18 cellular contexts compared by ENCODE assay signal in genomic region chr10:69377191-69377590, GRCh38. TPM values are rescaled to one million over a fixed set of nuclear protein-coding genes. Genes with fewer than 3 reads are reported as not detected.
DNase-seq lines count a peak whose midpoint lies in the region; ATAC-seq and TF ChIP-seq lines count a peak whose summit lies in the region.
"Had no signal": no experiment of that assay in that cellular context is flagged by ENCODE, and none has a peak within 500 bp of the region (broad histone marks: within the 10 kb centered on the region; RNA-seq: fewer than 3 reads in every experiment).

No MANE protein-coding gene starts in this region.

- H2AFZ ChIP-seq in H9 (ENCODE audit: low read length) = no peak overlapping the region

- H3K27me3 ChIP-seq in H9 (ENCODE audit: insufficient read depth, low read length) (no peaks in the 10 kb centered on the region), ascending aorta (no peaks in the 10 kb centered on the region), stomach smooth muscle (ENCODE audit: control insufficient read depth in 1 of 2, insufficient read depth in 2 of 2, low read length in 2 of 2) (no peaks in the 10 kb centered on the region)
- H3K27me3 ChIP-seq: neutrophil had no signal

- H3K4me3 ChIP-seq in ascending aorta (no peak overlapping the region), stomach smooth muscle (ENCODE audit: low read length in 2 of 2) (no peak overlapping the region)

- H2BK5ac ChIP-seq in H9 (ENCODE audit: insufficient read length, low read length) = no peak overlapping the region

- H3K14ac ChIP-seq in H9 (ENCODE audit: insufficient read depth, low read length) = no peak overlapping the region

- H3K36me3 Mint-ChIP-seq in H9 (ENCODE audit: insufficient read depth in 1 of 3, low read depth in 3 of 3) (peaks cover 28 to 56% (median 46%) of the 10 kb centered on the region in 3 experiments; a peak in 6 of 7 replicates), memory B cell (peaks cover 18% of the 10 kb centered on the region)

- no peak overlapping the region for H4K8ac ChIP-seq in H9 (replicated peaks; ENCODE audit: insufficient read length, low read depth, low read length)

- no peak overlapping the region for H3K18ac ChIP-seq in H9 (ENCODE audit: insufficient read length, low read depth, low read length)

- H3K36me3 ChIP-seq in ascending aorta = peaks cover 61 to 70% of the 10 kb centered on the region in 2 donors
- H3K36me3 ChIP-seq in stomach smooth muscle (ENCODE audit: control insufficient read depth in 2 of 2, insufficient read depth in 2 of 2, low read length in 2 of 2) = peaks cover 16 to 21% of the 10 kb centered on the region in 2 donors

- peaks cover 3% of the 10 kb centered on the region for H3K79me1 ChIP-seq in H9 (ENCODE audit: insufficient read depth, low read depth, low read length, poor library complexity, severe bottlenecking)

- H3K23ac ChIP-seq in H9 (ENCODE audit: insufficient read length, low read depth, low read length) = no peak overlapping the region

- no peak overlapping the region for H3T11ph ChIP-seq in H9 (ENCODE audit: low read length)

- no peak overlapping the region for H3K9ac ChIP-seq in H9 (ENCODE audit: extremely low read depth, insufficient read length, low read length)
- H3K9ac ChIP-seq in stomach smooth muscle (ENCODE audit: low read length in 2 of 2) = no peak overlapping the region

- H3K27ac ChIP-seq in H9 (ENCODE audit: insufficient read length, low read depth, low read length) = no peak overlapping the region
- peak overlapping the region; percentile 71 to 75 for H3K27ac ChIP-seq in ascending aorta
- peak overlapping the region; percentile 69 for H3K27ac ChIP-seq in stomach smooth muscle (ENCODE audit: low read length)
- H3K27ac ChIP-seq: neutrophil had no signal

- intact Hi-C loops in ascending aorta (cut with DNase I) = loop anchor here (5.0 kb wide), 2 partner anchors 45 to 60 kb away; no protein-coding TSS in a partner anchor

- H4K20me1 ChIP-seq in H9 (ENCODE audit: control insufficient read depth, insufficient read depth, insufficient read length) = no peaks in the 10 kb centered on the region

- WGBS in H9 (ENCODE audit: extremely low coverage, insufficient read length, low lambda C conversion rate) = no CpG with 5 or more reads among the region's 6 CpGs

- peak overlapping the region in 2 of 3 experiments; percentile 69 to 73; a peak in 3 of 7 replicates for H3K27ac Mint-ChIP-seq in H9
- H3K27ac Mint-ChIP-seq in memory B cell = peak overlapping the region; percentile 94
- H3K27ac Mint-ChIP-seq: stimulated activated naive CD8-positive, alpha-beta T cell treated with anti-CD3 and anti-CD28 coated beads, Interleukin-15, Interleukin-2, amounts not matched to agents 100 ng/mL and 50 ng/mL, for 24 hours had no signal

- no peak overlapping the region for H3K4me2 ChIP-seq in H9 (ENCODE audit: insufficient read depth, insufficient read length, low read length)

- no peaks in the 10 kb centered on the region for H3K9me3 ChIP-seq in H9 (ENCODE audit: control insufficient read depth, low read depth, low read length)
- H3K9me3 ChIP-seq in ascending aorta = no peaks in the 10 kb centered on the region
- no peaks in the 10 kb centered on the region for H3K9me3 ChIP-seq in stomach smooth muscle (ENCODE audit: control insufficient read depth in 2 of 2, low read length in 2 of 2)
- H3K9me3 ChIP-seq: neutrophil had no signal

- ATAC-seq in memory B cell (ENCODE audit: low read depth) (no peak), GM19397 (IDR thresholded peaks at IDR 0.05; ENCODE audit: unreplicated experiment) (no peak)
- ATAC-seq: HCT116 had no signal

- H2AK5ac ChIP-seq in H9 (ENCODE audit: insufficient read length, low read length) = no peak overlapping the region

- no peak overlapping the region for H4K5ac ChIP-seq in H9 (ENCODE audit: insufficient read length, low read depth, low read length)

- H3K79me2 ChIP-seq in H9 (ENCODE audit: insufficient read depth, low read length) = no peaks in the 10 kb centered on the region; the same call in 1 of the 2 replicates

- H3K4me3 Mint-ChIP-seq in H9 (no peak overlapping the region; a peak in 1 of 5 replicates), memory B cell (no peak overlapping the region)
- H3K4me3 Mint-ChIP-seq: stimulated activated naive CD8-positive, alpha-beta T cell treated with anti-CD3 and anti-CD28 coated beads, Interleukin-15, Interleukin-2, amounts not matched to agents 100 ng/mL and 50 ng/mL, for 24 hours had no signal

- DNase-seq in H9 (no peak), ascending aorta (ENCODE audit: low spot score in 2 of 2) (no peak), memory B cell (ENCODE audit: low spot score in 2 of 2) (no peak), NOMO-1 (lab: John Stamatoyannopoulos, UW; ENCODE audit: unreplicated experiment in 2 of 2) (no peak), SK-N-DZ (ENCODE audit: low spot score) (no peak)
- DNase-seq: caudate nucleus; effector CD8-positive, alpha-beta T cell; hippocampal formation; NCI-H187 treated with DMSO at 0.1 percent for 48 hours; NK-92 treated with Interleukin-12 subunit alpha and Interleukin-12 subunit beta, amount 100 ng/mL, for 24 hours; RPMI8226; SW 1271 had no signal

- no peak overlapping the region for H2BK12ac ChIP-seq in H9 (ENCODE audit: insufficient read length, low read depth, low read length)

- no peak overlapping the region for H2BK120ac ChIP-seq in H9 (ENCODE audit: low read depth, low read length, poor library complexity, severe bottlenecking)

- no peak overlapping the region for H4K91ac ChIP-seq in H9 (ENCODE audit: insufficient read length, low read depth, low read length)

- H3K4ac ChIP-seq in H9 (ENCODE audit: low read depth, low read length) = no peak overlapping the region

- TF ChIP-seq CTCF in H9 (conservative IDR thresholded peaks at IDR 0.05) = no peak
- TF ChIP-seq CTCF in ascending aorta (IDR thresholded peaks at IDR 0.05) = no peak

- H2BK20ac ChIP-seq in H9 (ENCODE audit: low read depth, low read length, poor library complexity, severe bottlenecking) = no peak overlapping the region

- H3K4me1 Mint-ChIP-seq in H9 = peaks cover 33 to 45% of the 10 kb centered on the region in 2 experiments
- H3K4me1 Mint-ChIP-seq in memory B cell = peaks cover 13% of the 10 kb centered on the region

- H3K4me1 ChIP-seq in H9 (ENCODE audit: insufficient read depth, low read length) (peaks cover 1% of the 10 kb centered on the region; the same call in 1 of the 2 replicates), ascending aorta (peaks cover 11 to 25% of the 10 kb centered on the region in 2 donors), stomach smooth muscle (ENCODE audit: control insufficient read depth, insufficient read depth, low read length) (peaks cover 31% of the 10 kb centered on the region)

- H3K9me3 Mint-ChIP-seq in H9 = no peaks in the 10 kb centered on the region
- H3K9me3 Mint-ChIP-seq in memory B cell = no peaks in the 10 kb centered on the region
- H3K9me3 Mint-ChIP-seq: stimulated activated naive CD8-positive, alpha-beta T cell treated with anti-CD3 and anti-CD28 coated beads, Interleukin-15, Interleukin-2, amounts not matched to agents 100 ng/mL and 50 ng/mL, for 24 hours had no signal

- no peak overlapping the region for H3K56ac ChIP-seq in H9 (ENCODE audit: insufficient read length, low read depth, low read length)

- no peaks in the 10 kb centered on the region for H3K23me2 ChIP-seq in H9 (ENCODE audit: insufficient read length, low read depth, low read length, poor library complexity, severe bottlenecking)

- no peak overlapping the region for H2BK15ac ChIP-seq in H9 (ENCODE audit: low read depth, low read length)

- H3K27me3 Mint-ChIP-seq in H9 (ENCODE audit: low read depth) (no peaks in the 10 kb centered on the region), memory B cell (no peaks in the 10 kb centered on the region)
- H3K27me3 Mint-ChIP-seq: stimulated activated naive CD8-positive, alpha-beta T cell treated with anti-CD3 and anti-CD28 coated beads, Interleukin-15, Interleukin-2, amounts not matched to agents 100 ng/mL and 50 ng/mL, for 24 hours had no signal

RNA-seq across cellular contexts. Expression of gene TACR2, which starts 39.5 kb away (rescaled TPM):
- total RNA-seq in H9 (2021) (not detected in 2 replicates), ascending aorta (not detected)
- 0.07 TPM in 1 of 2 replicates, not detected in the other for polyA plus RNA-seq in SK-N-DZ (2014; cell fraction: cytosol; rRNA removed)
- not detected in 2 replicates for polyA plus RNA-seq in SK-N-DZ (2014; cell fraction: nucleus; rRNA removed)
- total RNA-seq: mononuclear cell had no signal
